10 cellular contexts compared by ENCODE assay signal in the genomic region with DNA sequence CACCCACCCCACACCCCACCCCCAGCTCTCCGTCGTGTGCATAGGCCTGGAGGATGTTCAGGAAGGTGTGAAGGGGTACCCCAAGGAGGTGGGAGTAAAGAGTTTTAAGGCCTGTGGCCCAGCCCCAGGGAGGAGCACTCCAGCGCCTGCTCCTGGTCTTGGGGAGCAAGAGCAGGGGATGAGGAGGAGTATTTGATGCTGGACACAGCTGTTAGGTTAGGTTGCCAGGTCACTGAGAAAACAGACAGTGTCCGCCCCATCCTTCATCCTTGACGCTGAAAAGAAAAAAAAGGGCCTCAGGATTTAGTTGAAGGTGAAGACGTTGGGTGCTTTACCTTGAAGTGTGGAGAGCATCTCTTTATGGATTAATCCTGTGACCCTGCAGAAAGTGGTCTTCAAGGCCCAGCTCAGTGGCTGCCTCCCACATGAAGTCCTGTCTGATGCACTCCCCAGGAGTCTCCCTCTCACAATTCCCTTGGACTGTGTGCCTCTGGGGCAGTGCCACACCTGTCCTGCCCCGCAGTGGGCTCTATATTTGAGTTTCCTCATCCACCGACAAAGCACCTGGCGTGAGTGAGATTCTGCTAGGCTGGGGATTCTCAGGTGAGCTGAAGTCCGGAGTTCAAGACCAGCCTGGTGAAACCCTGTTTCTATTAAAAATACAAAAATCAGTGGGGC.
DNase-seq lines count a peak whose midpoint lies in the region; ATAC-seq and TF ChIP-seq lines count a peak whose summit lies in the region.
"Had no signal": no experiment of that assay in that cellular context is flagged by ENCODE, and none has a peak within 500 bp of the region (broad histone marks: within the 10 kb centered on the region; RNA-seq: fewer than 3 reads in every experiment).

No MANE protein-coding gene starts in this region.

- H3K27me3 Mint-ChIP-seq in activated naive CD4-positive, alpha-beta T cell treated with anti-CD3 and anti-CD28 coated beads, Interleukin-2, amount 50 U/mL, for 24 hours: no peaks in the 10 kb centered on the region
- H3K27me3 Mint-ChIP-seq in activated B cell treated with CpG ODN at 0.5 μM for 24 hours: peaks cover 12% of the 10 kb centered on the region

- ATAC-seq in HG03095 (IDR thresholded peaks at IDR 0.05; ENCODE audit: unreplicated experiment) (peak; percentile 5), activated B cell treated with CpG ODN at 0.5 μM for 24 hours (ENCODE audit: low read depth) (no peak), upper lobe of right lung (no peak), GM18868 (IDR thresholded peaks at IDR 0.05; ENCODE audit: unreplicated experiment) (no peak)

- CTCF ChIA-PET in activated B cell treated with CpG ODN at 0.5 μM for 24 hours (lab: Charles Lee): interaction anchor here (0.7 kb wide), 1 partner anchor 433 kb away, joined by 3 read pairs; no protein-coding TSS in a partner anchor

- no peaks in the 10 kb centered on the region for H3K36me3 Mint-ChIP-seq in activated naive CD4-positive, alpha-beta T cell treated with anti-CD3 and anti-CD28 coated beads, Interleukin-2, amount 50 U/mL, for 24 hours
- H3K36me3 Mint-ChIP-seq in activated B cell treated with CpG ODN at 0.5 μM for 24 hours (ENCODE audit: low read depth): no peaks in the 10 kb centered on the region

- H3K27me3 ChIP-seq in upper lobe of right lung: no peaks in the 10 kb centered on the region
- H3K27me3 ChIP-seq: heart left ventricle had no signal

- H3K4me1 Mint-ChIP-seq in activated naive CD4-positive, alpha-beta T cell treated with anti-CD3 and anti-CD28 coated beads, Interleukin-2, amount 50 U/mL, for 24 hours: peaks cover 37% of the 10 kb centered on the region
- H3K4me1 Mint-ChIP-seq in activated B cell treated with CpG ODN at 0.5 μM for 24 hours: peaks cover 28% of the 10 kb centered on the region

- H3K9me3 ChIP-seq in upper lobe of right lung: no peaks in the 10 kb centered on the region
- H3K9me3 ChIP-seq: heart left ventricle had no signal

- TF ChIP-seq CTCF in activated B cell treated with CpG ODN at 0.5 μM for 24 hours (IDR thresholded peaks at IDR 0.05) (no peak), upper lobe of right lung (IDR thresholded peaks at IDR 0.05) (no peak)

- no peak overlapping the region for H3K4me3 ChIP-seq in upper lobe of right lung
- H3K4me3 ChIP-seq: heart left ventricle had no signal

- DNase-seq in activated naive CD4-positive, alpha-beta T cell (lab: John Stamatoyannopoulos, UW): no peak
- DNase-seq in activated B cell treated with CpG ODN at 0.5 μM for 24 hours (no peak), upper lobe of right lung (no peak), SHP77 (lab: John Stamatoyannopoulos, UW) (no peak), NCI-H69 (lab: John Stamatoyannopoulos, UW) (no peak)

- peak overlapping the region; percentile 30 for H3K27ac ChIP-seq in upper lobe of right lung
- H3K27ac ChIP-seq: heart left ventricle had no signal

- peak overlapping the region; percentile 23 for H3K4me3 Mint-ChIP-seq in activated naive CD4-positive, alpha-beta T cell treated with anti-CD3 and anti-CD28 coated beads, Interleukin-2, amount 50 U/mL, for 24 hours
- H3K4me3 Mint-ChIP-seq in activated B cell treated with CpG ODN at 0.5 μM for 24 hours: peak overlapping the region; percentile 50

- POLR2A ChIA-PET in activated B cell treated with CpG ODN at 0.5 μM for 24 hours (lab: Charles Lee): interaction anchor here (0.9 to 1.2 kb wide), 3 partner anchors 134 to 254 kb away, joined by 3 read pairs; a partner anchor contains a TSS

- H3K4me1 ChIP-seq in upper lobe of right lung: peaks cover 38% of the 10 kb centered on the region

- H3K9me3 Mint-ChIP-seq in activated naive CD4-positive, alpha-beta T cell treated with anti-CD3 and anti-CD28 coated beads, Interleukin-2, amount 50 U/mL, for 24 hours: no peaks in the 10 kb centered on the region
- H3K9me3 Mint-ChIP-seq in activated B cell treated with CpG ODN at 0.5 μM for 24 hours: peaks cover 2% of the 10 kb centered on the region

- intact Hi-C loops in activated B cell treated with CpG ODN at 0.5 μM for 24 hours (cut with micrococcal nuclease): loop anchor here (1.0 to 10.0 kb wide), 7 partner anchors 104 to 1952 kb away; a partner anchor contains a TSS
- intact Hi-C loops in upper lobe of right lung (cut with DNase I): no loop called here

- no peak overlapping the region for H3K27ac Mint-ChIP-seq in activated naive CD4-positive, alpha-beta T cell treated with anti-CD3 and anti-CD28 coated beads, Interleukin-2, amount 50 U/mL, for 24 hours
- peak overlapping the region; percentile 61 for H3K27ac Mint-ChIP-seq in activated B cell treated with CpG ODN at 0.5 μM for 24 hours
- H3K27ac Mint-ChIP-seq: progenitor cell of endocrine pancreas had no signal

- H3K36me3 ChIP-seq in upper lobe of right lung: no peaks in the 10 kb centered on the region
- H3K36me3 ChIP-seq: heart left ventricle had no signal
